8 cellular contexts compared by ENCODE assay signal in the genomic region with DNA sequence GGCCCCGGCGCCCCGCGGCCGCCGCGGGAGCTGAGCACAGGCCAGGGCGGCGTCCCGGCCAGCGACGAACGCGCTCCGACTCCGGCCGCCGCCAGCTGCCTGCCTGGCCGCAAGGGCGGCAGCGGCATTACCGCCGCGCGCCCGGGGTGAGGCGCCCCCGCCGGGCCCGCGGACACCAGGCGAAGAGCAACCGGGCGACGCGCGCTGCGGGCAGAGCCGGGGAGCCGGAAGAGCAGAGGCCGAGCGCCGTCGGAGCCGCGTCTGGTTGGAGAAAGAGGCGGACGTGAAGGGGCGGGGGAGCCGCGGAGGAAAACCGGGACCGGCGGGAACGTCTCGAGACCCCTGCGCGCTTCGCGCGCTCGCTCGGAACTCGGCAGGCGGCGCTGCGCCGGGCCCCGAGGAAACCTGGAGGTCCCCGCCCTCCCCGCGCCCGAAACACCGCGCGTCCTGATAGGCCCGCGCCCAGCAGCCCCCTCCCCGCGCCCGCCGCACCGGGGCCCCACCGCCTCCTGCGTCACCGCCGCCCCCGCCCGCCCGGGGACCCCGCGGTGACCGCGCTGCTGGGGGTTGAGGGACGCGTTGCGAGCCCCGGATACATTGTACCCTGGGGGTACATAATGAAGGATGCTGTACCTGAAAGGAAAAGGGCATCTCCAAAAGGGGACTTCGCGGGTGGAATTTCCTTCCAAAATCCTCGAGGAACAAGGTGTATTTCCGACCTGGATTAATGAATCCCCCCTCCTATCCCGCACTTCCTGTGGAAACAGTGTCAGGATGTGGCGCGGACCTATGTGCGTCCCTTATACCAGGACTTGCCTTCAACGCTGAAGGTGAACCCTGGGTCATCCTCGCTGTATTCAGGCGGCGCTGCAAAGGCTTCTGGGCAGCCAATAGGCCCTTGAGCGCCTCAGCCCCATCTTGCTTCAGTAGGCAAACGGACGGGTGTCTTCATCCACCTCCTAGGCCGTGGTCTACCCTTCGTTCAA. TPM values are rescaled to one million over a fixed set of nuclear protein-coding genes. Genes with fewer than 3 reads are reported as not detected.
A peak's percentile ranks its signal among the peaks of the same experiment; 100 is the strongest.
DNase-seq lines count a peak whose midpoint lies in the region; ATAC-seq and TF ChIP-seq lines count a peak whose summit lies in the region.

No MANE protein-coding gene starts in this region.

- no peak overlapping the region for H3K27ac ChIP-seq in CD4-positive, alpha-beta T cell (ENCODE audit: low read depth, low read length)

- no peaks in the 10 kb centered on the region for H3K36me3 Mint-ChIP-seq in CD4-positive, alpha-beta T cell (ENCODE audit: low read depth)

- no peak for TF ChIP-seq CTCF in CD4-positive, alpha-beta T cell (IDR thresholded peaks at IDR 0.05)
- TF ChIP-seq CTCF in epithelial cell of esophagus (IDR thresholded peaks at IDR 0.05; ENCODE audit: insufficient read depth, low read depth, low read length, missing control alignments): peak; percentile 16

- H3K27me3 ChIP-seq in CD4-positive, alpha-beta T cell (ENCODE audit: control insufficient read depth, insufficient read depth, low read length): peaks cover 33% of the 10 kb centered on the region

- DNase-seq in CD4-positive, alpha-beta T cell: peak in 6 of 10 experiments; percentile 5 to 51 (median 20)
- DNase-seq in GM19240 (ENCODE audit: insufficient read length, low spot score) (peak; percentile 45), NCI-H526 treated with DMSO at 0.1 percent for 48 hours (lab: John Stamatoyannopoulos, UW) (peak; percentile 58), epithelial cell of esophagus (ENCODE audit: low read depth) (peak; percentile 79), midbrain (lab: John Stamatoyannopoulos, UW) (peak; percentile 62)
- DNase-seq in activated CD8-positive, alpha-beta memory T cell treated with anti-CD3 and anti-CD28 coated beads for 48 hours (ENCODE audit: low read depth in 2 of 3, low spot score in 2 of 3): peak; percentile 12 to 33 (median 23)
- DNase-seq in stimulated activated CD8-positive, alpha-beta memory T cell treated with anti-CD3 and anti-CD28 coated beads, Interleukin-4, amount 100 ng/mL, for 48 hours: peak; percentile 68

- no peak overlapping the region for H3K27ac Mint-ChIP-seq in CD4-positive, alpha-beta T cell

- H3K4me1 Mint-ChIP-seq in CD4-positive, alpha-beta T cell (ENCODE audit: low read depth): peaks cover 16% of the 10 kb centered on the region

- no peaks in the 10 kb centered on the region for H3K9me3 ChIP-seq in CD4-positive, alpha-beta T cell (ENCODE audit: control insufficient read depth, low read length)

- H3K4me3 Mint-ChIP-seq in CD4-positive, alpha-beta T cell: peak overlapping the region; percentile 88

- H3K9me3 Mint-ChIP-seq in CD4-positive, alpha-beta T cell: no peaks in the 10 kb centered on the region

- POLR2A ChIA-PET in CD4-positive, alpha-beta T cell (lab: Charles Lee): no interaction called here

- H3K4me3 ChIP-seq in epithelial cell of esophagus (ENCODE audit: low read length): peak overlapping the region; percentile 47

- intact Hi-C loops in CD4-positive, alpha-beta T cell (cut with DNase I, micrococcal nuclease): no loop called here

- CTCF ChIA-PET in CD4-positive, alpha-beta T cell (lab: Charles Lee): no interaction called here

- peaks cover 60% of the 10 kb centered on the region for H3K27me3 Mint-ChIP-seq in CD4-positive, alpha-beta T cell

- peak; percentile 66 for ATAC-seq in CD4-positive, alpha-beta T cell (ENCODE audit: poor library complexity)
- ATAC-seq in HG03439 (IDR thresholded peaks at IDR 0.05; ENCODE audit: unreplicated experiment): peak; percentile 89

RNA-seq across cellular contexts. Expression of gene B4GALT6, which starts 1.0 kb away (rescaled TPM):
- total RNA-seq in CD4-positive, alpha-beta T cell: under 1 TPM in 1 of 2 experiments, not detected in 1; 0.75 TPM

Comparison
In these comparisons a context has a peak if more than half of its experiments do, and no peak if none do; other contexts are left out.
1. DNase-seq: peak in every context shown above with its lines; median percentile 79 in epithelial cell of esophagus; 68 in stimulated activated CD8-positive, alpha-beta memory T cell treated with anti-CD3 and anti-CD28 coated beads, Interleukin-4, amount 100 ng/mL, for 48 hours; 62 in midbrain; 58 in NCI-H526 treated with DMSO at 0.1 percent for 48 hours; 45 in GM19240; 23 in activated CD8-positive, alpha-beta memory T cell treated with anti-CD3 and anti-CD28 coated beads for 48 hours; 20 in CD4-positive, alpha-beta T cell.